1 cellular context compared by ENCODE assay signal in genomic region chr16:29765167-29766032, GRCh38.
TF ChIP-seq lines count a peak whose summit lies in the region.

No MANE protein-coding gene starts in this region.

TF ChIP-seq in liver, 16 proteins besides CTCF, POLR2A, EP300 and RAD21 (continued from another document):
- TF ChIP-seq ATF3 (IDR thresholded peaks at IDR 0.05) (peak; percentile 18), MAX (IDR thresholded peaks at IDR 0.05) (no peak), ZBTB33 (IDR thresholded peaks at IDR 0.05) (no peak), HNF4G (IDR thresholded peaks at IDR 0.05) (peak; percentile 77), YY1 (IDR thresholded peaks at IDR 0.05) (peak; percentile 69), TAF1 (conservative IDR thresholded peaks at IDR 0.05) (no peak), NR2F2 (IDR thresholded peaks at IDR 0.05) (peak; percentile 83), EGR1 (IDR thresholded peaks at IDR 0.05; ENCODE audit: low read depth in 2 of 2) (no peak), GABPA (IDR thresholded peaks at IDR 0.05 in 1 of 2, conservative IDR thresholded peaks at IDR 0.05 in 1 of 2) (peak in 1 of 2 donors; percentile 28), JUND (IDR thresholded peaks at IDR 0.05) (peak in 1 of 2 donors; percentile 64), FOXA2 (IDR thresholded peaks at IDR 0.05) (peak; percentile 93), FOXA1 (IDR thresholded peaks at IDR 0.05) (peak; percentile 87), SP1 (IDR thresholded peaks at IDR 0.05) (peak; percentile 86)
